ENCODE assay signal across 38 cellular contexts in genomic region chr11:4683020-4683419, GRCh38. TPM values are rescaled to one million over a fixed set of nuclear protein-coding genes. Genes with fewer than 3 reads are reported as not detected.
DNase-seq lines count a peak whose midpoint lies in the region; ATAC-seq and TF ChIP-seq lines count a peak whose summit lies in the region.
"Had no signal": no experiment of that assay in that cellular context is flagged by ENCODE, and none has a peak within 500 bp of the region (broad histone marks: within the 10 kb centered on the region; RNA-seq: fewer than 3 reads in every experiment).

No MANE protein-coding gene starts in this region.

- DNase-seq in EH (ENCODE audit: low read depth) (peak; percentile 33), RWPE1 (ENCODE audit: low spot score) (peak; percentile 26), epithelial cell of esophagus (ENCODE audit: low read depth) (peak; percentile 56), renal cortical epithelial cell (ENCODE audit: low read depth) (peak; percentile 18), NCI-H1436 (lab: John Stamatoyannopoulos, UW) (no peak), Right ventricle myocardium inferior (ENCODE audit: missing footprints) (no peak)
- DNase-seq: activated CD4-positive, alpha-beta T cell treated with anti-CD3 and anti-CD28 coated beads for 4 hours; activated CD8-positive, alpha-beta T cell treated with anti-CD3 and anti-CD28 coated beads, Interleukin-2, amount 10 ng/mL, durations not matched to agents 7 days and 5 days; Caco-2; caudate nucleus; DMS79; effector CD8-positive, alpha-beta T cell; erythroblast; left cardiac atrium; mucosa of descending colon; natural killer cell; NCI-H146; NCI-H2107; NCI-H345; NCI-H748 treated with DMSO at 0.1 percent for 48 hours; nucleus accumbens; SHP77 treated with DMSO at 0.1 percent for 48 hours; stimulated activated CD4-positive, alpha-beta T cell treated with anti-CD3 and anti-CD28 coated beads, Interleukin-12 subunit alpha, Interleukin-12 subunit beta, amount 100 ng/mL, for 4 hours; stimulated activated CD4-positive, alpha-beta T cell treated with anti-CD3 and anti-CD28 coated beads, Interleukin-2, amount 100 ng/mL, for 48 hours; stimulated activated naive CD8-positive, alpha-beta T cell treated with anti-CD3 and anti-CD28 coated beads, Interleukin-15, amount 100 ng/mL, for 72 hours; T-cell; thyroid gland; uterus; WERI-Rb-1 had no signal

- POLR2A ChIA-PET in RWPE1 (lab: Yijun Ruan, JAX; ENCODE audit: low non-redundant PET): no interaction called here

- TF ChIP-seq CTCF in RWPE1 (conservative IDR thresholded peaks at IDR 0.05; ENCODE audit: low read depth) (no peak), epithelial cell of esophagus (IDR thresholded peaks at IDR 0.05; ENCODE audit: insufficient read depth, low read depth, low read length, missing control alignments) (no peak)

- H3K27ac ChIP-seq in RWPE1: no peak overlapping the region
- H3K27ac ChIP-seq: C4-2B, coronary artery, thyroid gland, uterus, WERI-Rb-1 had no signal

- ATAC-seq in HG02571 (IDR thresholded peaks at IDR 0.05; ENCODE audit: unreplicated experiment) (no peak), Right ventricle myocardium inferior (no peak)
- ATAC-seq: activated CD8-positive, alpha-beta T cell treated with anti-CD3 and anti-CD28 coated beads, Interleukin-2, amount 10 ng/mL, durations not matched to agents 7 days and 5 days; activated T-helper 17 cell treated with anti-CD3 and anti-CD28 coated beads, Interleukin-2, amount 50 U/mL, for 72 hours; GM23338; left cardiac atrium; mucosa of descending colon; natural killer cell; sciatic nerve; stimulated activated naive CD8-positive, alpha-beta T cell treated with anti-CD3 and anti-CD28 coated beads, Interleukin-15, amount 100 ng/mL, for 72 hours; T-cell had no signal

- intact Hi-C loops in Right ventricle myocardium inferior (cut with DNase I): no loop called here

- H3K4me3 ChIP-seq in epithelial cell of esophagus (ENCODE audit: low read length): no peak overlapping the region
- H3K4me3 ChIP-seq: coronary artery, GM23338, mucosa of descending colon, thyroid gland, uterus had no signal

- CTCF ChIA-PET in RWPE1 (lab: Yijun Ruan, JAX): interaction anchor here (0.6 kb wide), 1 partner anchor 505 kb away, joined by 3 read pairs; no protein-coding TSS in a partner anchor

RNA-seq across cellular contexts. Expression of gene OR51E2, which starts 14.6 kb away (rescaled TPM):
- total RNA-seq in renal cortical epithelial cell (not detected in 2 replicates), Right ventricle myocardium inferior (0.30 TPM)
- total RNA-seq: activated CD8-positive, alpha-beta T cell treated with anti-CD3 and anti-CD28 coated beads, Interleukin-2, amount 10 ng/mL, durations not matched to agents 7 days and 5 days; activated T-helper 17 cell treated with anti-CD3 and anti-CD28 coated beads, Interleukin-2, amount 50 U/mL, for 72 hours; Caco-2; GM23338; lung microvascular endothelial cell; natural killer cell; progenitor cell of endocrine pancreas; T-cell; thyroid gland had no signal

RNA-seq across cellular contexts. Expression of gene MMP26, which starts 21.6 kb away (rescaled TPM):
- total RNA-seq in renal cortical epithelial cell: not detected in 2 replicates
- total RNA-seq in Right ventricle myocardium inferior: not detected
- total RNA-seq: activated CD8-positive, alpha-beta T cell treated with anti-CD3 and anti-CD28 coated beads, Interleukin-2, amount 10 ng/mL, durations not matched to agents 7 days and 5 days; activated T-helper 17 cell treated with anti-CD3 and anti-CD28 coated beads, Interleukin-2, amount 50 U/mL, for 72 hours; Caco-2; fibroblast of villous mesenchyme; GM23338; left cardiac atrium; lung microvascular endothelial cell; mucosa of descending colon; natural killer cell; progenitor cell of endocrine pancreas; sciatic nerve; T-cell; thyroid gland; uterus had no signal

RNA-seq across cellular contexts. Expression of gene OR51E1, which starts 39.2 kb away (rescaled TPM):
- total RNA-seq in renal cortical epithelial cell: not detected in 2 replicates
- 1.9 TPM for total RNA-seq in Right ventricle myocardium inferior
- total RNA-seq: activated CD8-positive, alpha-beta T cell treated with anti-CD3 and anti-CD28 coated beads, Interleukin-2, amount 10 ng/mL, durations not matched to agents 7 days and 5 days; activated T-helper 17 cell treated with anti-CD3 and anti-CD28 coated beads, Interleukin-2, amount 50 U/mL, for 72 hours; Caco-2; fibroblast of villous mesenchyme; GM23338; lung microvascular endothelial cell; natural killer cell; T-cell had no signal

RNA-seq across cellular contexts. Expression of gene OR51D1, which starts 45.7 kb away (rescaled TPM):
- total RNA-seq in renal cortical epithelial cell (not detected in 2 replicates), Right ventricle myocardium inferior (not detected)
- total RNA-seq: activated CD8-positive, alpha-beta T cell treated with anti-CD3 and anti-CD28 coated beads, Interleukin-2, amount 10 ng/mL, durations not matched to agents 7 days and 5 days; activated T-helper 17 cell treated with anti-CD3 and anti-CD28 coated beads, Interleukin-2, amount 50 U/mL, for 72 hours; Caco-2; fibroblast of villous mesenchyme; GM23338; left cardiac atrium; lung microvascular endothelial cell; mucosa of descending colon; natural killer cell; progenitor cell of endocrine pancreas; sciatic nerve; T-cell; thyroid gland; uterus had no signal

Comparison
In these comparisons a context has a peak if more than half of its experiments do, and no peak if none do; other contexts are left out.
1. DNase-seq: peak in EH (single experiment), RWPE1 (single experiment), epithelial cell of esophagus (single experiment) and renal cortical epithelial cell (single experiment); none in NCI-H1436 (single experiment) and Right ventricle myocardium inferior (single experiment).